Comparison of ENCODE assay signal across 30 cellular contexts in the genomic region with DNA sequence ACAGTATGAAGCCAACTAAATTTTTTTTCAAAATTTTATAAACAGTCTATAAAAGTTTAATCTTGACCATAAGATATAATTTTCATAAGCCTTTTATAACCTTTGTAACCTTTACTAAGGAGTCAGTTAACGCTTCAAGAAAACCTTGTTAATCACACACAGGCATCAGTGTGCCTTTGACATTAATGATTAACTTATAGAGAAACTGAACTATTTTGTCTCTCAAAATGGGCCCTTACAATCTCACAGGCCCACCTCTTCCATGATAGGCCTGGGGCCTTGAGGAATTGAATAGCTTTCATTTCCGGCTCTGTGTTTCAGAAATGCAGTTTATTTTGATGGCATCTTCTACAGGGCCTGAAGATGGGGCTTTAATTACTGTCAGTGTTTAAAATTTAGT.
A peak's percentile ranks its signal among the peaks of the same experiment; 100 is the strongest.
DNase-seq lines count a peak whose midpoint lies in the region; ATAC-seq and TF ChIP-seq lines count a peak whose summit lies in the region.
"Had no signal": no experiment of that assay in that cellular context is flagged by ENCODE, and none has a peak within 500 bp of the region (broad histone marks: within the 10 kb centered on the region; RNA-seq: fewer than 3 reads in every experiment).

No MANE protein-coding gene starts in this region.

- H3K36me3 Mint-ChIP-seq in activated T-helper 1 cell treated with anti-CD3 and anti-CD28 coated beads, Interleukin-12 subunit alpha, Interleukin-12 subunit beta, Interleukin-2, Interleukin-4 antibody, amounts not matched to agents 30 ng/mL and 10 ng/mL and 1 ng/mL, durations not matched to agents 14 hours and 24 hours and 36 hours (ENCODE audit: low read depth) = peaks cover 2% of the 10 kb centered on the region
- H3K36me3 Mint-ChIP-seq: activated naive CD4-positive, alpha-beta T cell treated with anti-CD3 and anti-CD28 coated beads, Interleukin-2, amount 10 ng/mL, durations not matched to agents 7 days and 5 days; brain; memory B cell had no signal

- H3K4me3 Mint-ChIP-seq in activated T-helper 1 cell treated with anti-CD3 and anti-CD28 coated beads, Interleukin-12 subunit alpha, Interleukin-12 subunit beta, Interleukin-2, Interleukin-4 antibody, amounts not matched to agents 30 ng/mL and 10 ng/mL and 1 ng/mL, durations not matched to agents 14 hours and 24 hours and 36 hours = no peak overlapping the region
- H3K4me3 Mint-ChIP-seq: activated CD4-positive, alpha-beta memory T cell treated with anti-CD3 and anti-CD28 coated beads, Interleukin-2, amount 10 ng/mL, durations not matched to agents 7 days and 5 days; activated naive CD4-positive, alpha-beta T cell treated with anti-CD3 and anti-CD28 coated beads, Interleukin-2, amount 10 ng/mL, durations not matched to agents 7 days and 5 days; activated T-helper 17 cell treated with anti-CD3 and anti-CD28 coated beads, Interleukin-2, amount 50 U/mL, for 72 hours; brain; memory B cell had no signal

- no peaks in the 10 kb centered on the region for H3K9me3 ChIP-seq in mucosa of descending colon
- no peaks in the 10 kb centered on the region for H3K9me3 ChIP-seq in psoas muscle
- H3K9me3 ChIP-seq: adrenal gland, gastrocnemius medialis, neutrophil, prostate gland, upper lobe of left lung had no signal

- peak; percentile 72 for ATAC-seq in mucosa of descending colon
- no peak for ATAC-seq in psoas muscle
- ATAC-seq: activated T-helper 17 cell treated with anti-CD3 and anti-CD28 coated beads, Interleukin-2, amount 50 U/mL, for 72 hours; gastrocnemius medialis; left lobe of liver had no signal

- peaks cover 20% of the 10 kb centered on the region for H3K4me1 ChIP-seq in mucosa of descending colon (ENCODE audit: low read depth)
- H3K4me1 ChIP-seq in psoas muscle = no peaks in the 10 kb centered on the region
- H3K4me1 ChIP-seq: adrenal gland, gastrocnemius medialis, prostate gland, upper lobe of left lung had no signal

- no peaks in the 10 kb centered on the region for H3K9me3 Mint-ChIP-seq in activated T-helper 1 cell treated with anti-CD3 and anti-CD28 coated beads, Interleukin-12 subunit alpha, Interleukin-12 subunit beta, Interleukin-2, Interleukin-4 antibody, amounts not matched to agents 30 ng/mL and 10 ng/mL and 1 ng/mL, durations not matched to agents 14 hours and 24 hours and 36 hours
- H3K9me3 Mint-ChIP-seq: activated CD4-positive, alpha-beta memory T cell treated with anti-CD3 and anti-CD28 coated beads, Interleukin-2, amount 10 ng/mL, durations not matched to agents 7 days and 5 days; activated naive CD4-positive, alpha-beta T cell treated with anti-CD3 and anti-CD28 coated beads, Interleukin-2, amount 10 ng/mL, durations not matched to agents 7 days and 5 days; activated T-helper 17 cell treated with anti-CD3 and anti-CD28 coated beads, Interleukin-2, amount 50 U/mL, for 72 hours; brain; memory B cell had no signal

- intact Hi-C loops in mucosa of descending colon (cut with DNase I, micrococcal nuclease) = no loop called here
- intact Hi-C loops in psoas muscle (cut with DNase I) = no loop called here
- intact Hi-C loops in activated T-helper 1 cell treated with anti-CD3 and anti-CD28 coated beads, Interleukin-12 subunit alpha, Interleukin-12 subunit beta, Interleukin-2, Interleukin-4 antibody, amounts not matched to agents 30 ng/mL and 10 ng/mL and 1 ng/mL, durations not matched to agents 14 hours and 24 hours and 36 hours (cut with micrococcal nuclease) = no loop called here

- TF ChIP-seq CTCF in epithelial cell of proximal tubule (conservative IDR thresholded peaks at IDR 0.05; ENCODE audit: low read depth, low read length) (no peak), mucosa of descending colon (IDR thresholded peaks at IDR 0.05) (no peak), psoas muscle (IDR thresholded peaks at IDR 0.05) (no peak)

- no peaks in the 10 kb centered on the region for H3K36me3 ChIP-seq in mucosa of descending colon (ENCODE audit: low read depth)
- H3K36me3 ChIP-seq in psoas muscle (ENCODE audit: insufficient read depth in 1 of 2, low read depth in 1 of 2) = no peaks in the 10 kb centered on the region
- H3K36me3 ChIP-seq: adrenal gland, gastrocnemius medialis, neutrophil, prostate gland, upper lobe of left lung had no signal

- 94 to 96% (median 96%) methylated on average over 2 of the region's 2 CpGs for WGBS in psoas muscle, 3 donors

- H3K27ac Mint-ChIP-seq in activated T-helper 1 cell treated with anti-CD3 and anti-CD28 coated beads, Interleukin-12 subunit alpha, Interleukin-12 subunit beta, Interleukin-2, Interleukin-4 antibody, amounts not matched to agents 30 ng/mL and 10 ng/mL and 1 ng/mL, durations not matched to agents 14 hours and 24 hours and 36 hours = no peak overlapping the region
- H3K27ac Mint-ChIP-seq: activated CD4-positive, alpha-beta memory T cell treated with anti-CD3 and anti-CD28 coated beads, Interleukin-2, amount 10 ng/mL, durations not matched to agents 7 days and 5 days; activated naive CD4-positive, alpha-beta T cell treated with anti-CD3 and anti-CD28 coated beads, Interleukin-2, amount 10 ng/mL, durations not matched to agents 7 days and 5 days; activated T-helper 17 cell treated with anti-CD3 and anti-CD28 coated beads, Interleukin-2, amount 50 U/mL, for 72 hours; brain; memory B cell had no signal

- H3K4me1 Mint-ChIP-seq in activated T-helper 1 cell treated with anti-CD3 and anti-CD28 coated beads, Interleukin-12 subunit alpha, Interleukin-12 subunit beta, Interleukin-2, Interleukin-4 antibody, amounts not matched to agents 30 ng/mL and 10 ng/mL and 1 ng/mL, durations not matched to agents 14 hours and 24 hours and 36 hours (ENCODE audit: low read depth) = peaks cover 23% of the 10 kb centered on the region

- no peak overlapping the region for H3K27ac ChIP-seq in psoas muscle
- H3K27ac ChIP-seq: adrenal gland, gastrocnemius medialis, neutrophil, prostate gland, SK-N-MC, upper lobe of left lung had no signal

- H3K27me3 Mint-ChIP-seq in activated T-helper 1 cell treated with anti-CD3 and anti-CD28 coated beads, Interleukin-12 subunit alpha, Interleukin-12 subunit beta, Interleukin-2, Interleukin-4 antibody, amounts not matched to agents 30 ng/mL and 10 ng/mL and 1 ng/mL, durations not matched to agents 14 hours and 24 hours and 36 hours (ENCODE audit: insufficient read depth) = no peaks in the 10 kb centered on the region
- H3K27me3 Mint-ChIP-seq: activated CD4-positive, alpha-beta memory T cell treated with anti-CD3 and anti-CD28 coated beads, Interleukin-2, amount 10 ng/mL, durations not matched to agents 7 days and 5 days; activated naive CD4-positive, alpha-beta T cell treated with anti-CD3 and anti-CD28 coated beads, Interleukin-2, amount 10 ng/mL, durations not matched to agents 7 days and 5 days; activated T-helper 17 cell treated with anti-CD3 and anti-CD28 coated beads, Interleukin-2, amount 50 U/mL, for 72 hours; brain; memory B cell had no signal

- H3K4me3 ChIP-seq in epithelial cell of proximal tubule (ENCODE audit: low read depth, low read length) (peak overlapping the region; percentile 37), mucosa of descending colon (no peak overlapping the region), psoas muscle (no peak overlapping the region)
- H3K4me3 ChIP-seq: adrenal gland, gastrocnemius medialis, prostate gland, SK-N-MC, upper lobe of left lung had no signal

- no peaks in the 10 kb centered on the region for H3K27me3 ChIP-seq in psoas muscle (ENCODE audit: insufficient read depth in 3 of 3, low read length in 2 of 3)
- H3K27me3 ChIP-seq: adrenal gland, gastrocnemius medialis, neutrophil, upper lobe of left lung had no signal

- DNase-seq in DMS53 (lab: John Stamatoyannopoulos, UW) (peak; percentile 44), DMS53 treated with DMSO at 0.1 percent for 48 hours (lab: John Stamatoyannopoulos, UW; ENCODE audit: unreplicated experiment) (no peak), epithelial cell of proximal tubule (ENCODE audit: low read depth) (no peak), mucosa of descending colon (no peak), psoas muscle (no peak), DMS 273 treated with DMSO at 0.1 percent for 48 hours (lab: John Stamatoyannopoulos, UW) (no peak)
- no peak for DNase-seq in NK-92 treated with Interleukin-12 subunit alpha and Interleukin-12 subunit beta, amount 100 ng/mL, for 24 hours (lab: John Stamatoyannopoulos, UW)
- no peak for DNase-seq in activated T-helper 1 cell treated with anti-CD3 and anti-CD28 coated beads, Interleukin-12 subunit alpha, Interleukin-12 subunit beta, Interleukin-2, Interleukin-4 antibody, amounts not matched to agents 30 ng/mL and 10 ng/mL and 1 ng/mL, durations not matched to agents 14 hours and 24 hours and 36 hours (ENCODE audit: low spot score)
- DNase-seq: 8988T; activated CD4-positive, alpha-beta memory T cell treated with anti-CD3 and anti-CD28 coated beads, Interleukin-2, amount 10 ng/mL, durations not matched to agents 7 days and 5 days; activated CD4-positive, CD25-positive, alpha-beta regulatory T cell treated with anti-CD3 and anti-CD28 coated beads, Interleukin-2, amount 50 U/mL, for 72 hours; activated naive CD4-positive, alpha-beta T cell treated with anti-CD3 and anti-CD28 coated beads, Interleukin-2, amount 10 ng/mL, durations not matched to agents 7 days and 5 days; adrenal gland; C1 segment of cervical spinal cord; DMS79; gastrocnemius medialis; NCI-H1092; NCI-H1694; NCI-H446 treated with DMSO at 0.1 percent for 48 hours; stimulated activated CD4-positive, alpha-beta T cell treated with anti-CD3 and anti-CD28 coated beads, Interleukin-15, amount 100 ng/mL, for 24 hours; stimulated activated naive CD4-positive, alpha-beta T cell; T-helper 1 cell; upper lobe of left lung had no signal
